ENCODE assay signal across 2 cellular contexts in genomic region chr15:58967479-58967878, GRCh38.
TF ChIP-seq lines count a peak whose summit lies in the region.

No MANE protein-coding gene starts in this region.

TF ChIP-seq in A549, 52 proteins besides CTCF, POLR2A, EP300 and RAD21:
- TF ChIP-seq RARB (CRISPR knock-in tag; IDR thresholded peaks at IDR 0.05): no peak
- peak; percentile 58 for TF ChIP-seq MAFK (IDR thresholded peaks at IDR 0.05; ENCODE audit: partially characterized antibody)
- no peak for TF ChIP-seq NR3C1 (IDR thresholded peaks at IDR 0.05)
- TF ChIP-seq EHMT2 (IDR thresholded peaks at IDR 0.05; ENCODE audit: low read depth): no peak

TF ChIP-seq in K562, 482 proteins besides CTCF, POLR2A, EP300 and RAD21:
- TF ChIP-seq ZNF707 (CRISPR knock-in tag; conservative IDR thresholded peaks at IDR 0.05) (no peak), ZNF316 (IDR thresholded peaks at IDR 0.05) (peak; percentile 62; the same call in 1 of the 2 replicates), MAFG (tag; conservative IDR thresholded peaks at IDR 0.05) (no peak)
- TF ChIP-seq, protein P1, sequence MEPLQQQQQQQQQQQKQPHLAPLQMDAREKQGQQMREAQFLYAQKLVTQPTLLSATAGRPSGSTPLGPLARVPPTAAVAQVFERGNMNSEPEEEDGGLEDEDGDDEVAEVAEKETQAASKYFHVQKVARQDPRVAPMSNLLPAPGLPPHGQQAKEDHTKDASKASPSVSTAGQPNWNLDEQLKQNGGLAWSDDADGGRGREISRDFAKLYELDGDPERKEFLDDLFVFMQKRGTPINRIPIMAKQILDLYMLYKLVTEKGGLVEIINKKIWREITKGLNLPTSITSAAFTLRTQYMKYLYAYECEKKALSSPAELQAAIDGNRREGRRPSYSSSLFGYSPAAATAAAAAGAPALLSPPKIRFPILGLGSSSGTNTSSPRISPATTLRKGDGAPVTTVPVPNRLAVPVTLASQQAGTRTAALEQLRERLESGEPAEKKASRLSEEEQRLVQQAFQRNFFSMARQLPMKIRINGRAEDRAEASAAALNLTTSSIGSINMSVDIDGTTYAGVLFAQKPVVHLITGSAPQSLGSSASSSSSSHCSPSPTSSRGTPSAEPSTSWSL (CRISPR knock-in tag; IDR thresholded peaks at IDR 0.05; ENCODE audit: borderline replicate concordance): no peak
TF ChIP-seq in K562: peak in this region for 1.
